ENCODE assay signal across 24 cellular contexts in the genomic region with DNA sequence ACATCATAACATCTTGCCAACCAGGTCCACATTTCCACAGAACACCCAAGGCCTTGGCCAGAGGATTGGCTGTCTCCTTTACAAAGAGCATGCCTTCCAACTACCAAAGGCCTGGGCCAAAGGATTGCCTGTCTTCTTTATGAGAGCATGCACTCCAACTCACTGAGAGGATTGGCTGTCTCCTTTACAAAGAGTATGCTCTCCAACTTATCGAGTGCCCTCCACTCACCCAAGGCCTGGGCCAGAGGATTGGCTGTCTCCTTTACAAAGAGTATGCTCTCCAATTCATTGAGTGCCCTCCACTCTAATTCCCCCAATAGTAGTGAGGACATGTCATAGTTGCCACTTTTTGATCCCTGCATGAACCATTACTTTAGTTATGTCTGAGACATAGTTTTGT.
"Had no signal": no experiment of that assay in that cellular context is flagged by ENCODE, and none has a peak within 500 bp of the region (broad histone marks: within the 10 kb centered on the region; RNA-seq: fewer than 3 reads in every experiment).

No MANE protein-coding gene starts in this region.

- H3K79me2 ChIP-seq: hepatocyte, parathyroid adenoma had no signal

- H3K4me2 ChIP-seq: hepatocyte, neural progenitor cell had no signal

- H3K27me3 ChIP-seq: colonic mucosa, foreskin keratinocyte, heart left ventricle, hepatocyte, neural progenitor cell, right lobe of liver, tibial nerve, vagina had no signal

- ATAC-seq: esophagus mucosa; foreskin keratinocyte; gastroesophageal sphincter; heart left ventricle; left cardiac atrium; lower lobe of right lung; naive thymus-derived CD4-positive, alpha-beta T cell; right lobe of liver; stimulated activated naive B cell treated with anti-CD40 and anti-IgM and Interleukin-4, amounts not matched to agents 10 μg/mL and 1 μg/mL and 100 μg/mL, for 72 hours had no signal

- DNase-seq: colonic mucosa; effector CD8-positive, alpha-beta T cell; endodermal cell; foreskin keratinocyte; heart left ventricle; left cardiac atrium; left ventricle myocardium inferior; lower lobe of right lung; midbrain; naive thymus-derived CD4-positive, alpha-beta T cell; right lobe of liver; small intestine; stimulated activated CD4-positive, alpha-beta T cell treated with anti-CD3 and anti-CD28 coated beads, Interleukin-15, amount 100 ng/mL, for 24 hours; stimulated activated CD4-positive, alpha-beta T cell treated with anti-CD3 and anti-CD28 coated beads, Interleukin-2, amount 100 ng/mL, for 48 hours; stimulated activated naive B cell treated with anti-CD40 and anti-IgM and Interleukin-4, amounts not matched to agents 10 μg/mL and 1 μg/mL and 100 μg/mL, for 72 hours had no signal

- H3K27ac ChIP-seq: colonic mucosa, epithelial cell of prostate, foreskin keratinocyte, gastroesophageal sphincter, heart left ventricle, hepatocyte, left ventricle myocardium inferior, lower lobe of right lung, neural progenitor cell, parathyroid adenoma, right lobe of liver, thoracic aorta, tibial nerve, vagina had no signal

- H3K4me3 ChIP-seq: colonic mucosa, gastroesophageal sphincter, heart left ventricle, hepatocyte, left ventricle myocardium inferior, lower lobe of right lung, neural progenitor cell, right lobe of liver, thoracic aorta, tibial nerve, vagina had no signal

- H3K9me3 ChIP-seq: colonic mucosa, gastroesophageal sphincter, lower lobe of right lung, right lobe of liver, thoracic aorta, tibial nerve, vagina had no signal

- H3K4me1 ChIP-seq: colonic mucosa, foreskin keratinocyte, gastroesophageal sphincter, heart left ventricle, left ventricle myocardium inferior, lower lobe of right lung, parathyroid adenoma, right lobe of liver, tibial nerve, vagina had no signal

- H3K36me3 ChIP-seq: colonic mucosa, gastroesophageal sphincter, heart left ventricle, left ventricle myocardium inferior, lower lobe of right lung, neural progenitor cell, right lobe of liver, thoracic aorta, tibial nerve, vagina had no signal

- H2AFZ ChIP-seq: hepatocyte, neural progenitor cell, parathyroid adenoma had no signal

- H3K9ac ChIP-seq: neural progenitor cell, parathyroid adenoma had no signal
